In genomic region chr3:63343674-63344073, GRCh38 we compare ENCODE assay signal across 8 cellular contexts.
DNase-seq lines count a peak whose midpoint lies in the region; ATAC-seq, FAIRE-seq and TF ChIP-seq lines count a peak whose summit lies in the region.

No MANE protein-coding gene starts in this region.

- H3K18ac ChIP-seq in H1 (ENCODE audit: extremely low read depth, low read length) = peak overlapping the region; percentile 72; the same call in 1 of the 2 replicates
- H3K18ac ChIP-seq in mesendoderm (ENCODE audit: low read length) = no peak overlapping the region

- FAIRE-seq in H1 (lab: Jason Lieb, UNC) = peak; percentile 90

- H3K23me2 ChIP-seq in H1 (ENCODE audit: low read depth, low read length) = no peaks in the 10 kb centered on the region

- ATAC-seq in GM18909 (IDR thresholded peaks at IDR 0.05; ENCODE audit: poor library complexity, unreplicated experiment) (peak; percentile 51), HG02588 (IDR thresholded peaks at IDR 0.05; ENCODE audit: unreplicated experiment) (no peak)

- no peak overlapping the region for H4K91ac ChIP-seq in H1 (replicated peaks; ENCODE audit: insufficient read length, low read length)

- H3K4me2 ChIP-seq in H1 (ENCODE audit: insufficient read depth in 1 of 2, low read depth in 2 of 2, low read length in 2 of 2) = peak overlapping the region; percentile 41 to 46
- H3K4me2 ChIP-seq in mesendoderm (ENCODE audit: low read length) = no peak overlapping the region

- H2BK15ac ChIP-seq in H1 (ENCODE audit: low read length) = no peak overlapping the region
- no peak overlapping the region for H2BK15ac ChIP-seq in mesendoderm (replicated peaks; ENCODE audit: low read depth)

- H2BK20ac ChIP-seq in H1 (ENCODE audit: low read length) = no peak overlapping the region; the same call in 1 of the 2 replicates

- H3K14ac ChIP-seq in H1 (ENCODE audit: insufficient read length) = no peak overlapping the region

- H3K9ac ChIP-seq in H1 (replicated peaks in 1 of 4; ENCODE audit: extremely low read depth in 1 of 4, low read depth in 3 of 4, low read length in 3 of 4) (no peak overlapping the region), mesendoderm (ENCODE audit: low read length) (no peak overlapping the region)

- peak; percentile 11 for DNase-seq in 8988T
- peak; percentile 77 to 96 (median 85) for DNase-seq in NCI-H1417 (lab: John Stamatoyannopoulos, UW)
- DNase-seq in SKM-1 treated with dmso at 0.1 percent for 144 hours (lab: John Stamatoyannopoulos, UW; ENCODE audit: unreplicated experiment) = peak; percentile 84
- peak in 1 of 2 experiments; percentile 60 for DNase-seq in H1 (ENCODE audit: low read depth in 1 of 2, low spot score in 2 of 2)
- DNase-seq in mesendoderm = peak; percentile 64
- peak; percentile 83 for DNase-seq in transverse colon

- CTCF ChIA-PET in H1 (lab: Charles Lee; ENCODE audit: partially characterized antibody) = interaction anchor here (0.6 to 1.2 kb wide), 8 partner anchors 9 to 849 kb away, joined by 3 read pairs; partner anchors contain the start of gene C3orf49

- H2AK5ac ChIP-seq in H1 (ENCODE audit: low read depth, low read length) (no peak overlapping the region), mesendoderm (ENCODE audit: low read length) (no peak overlapping the region)

- TF ChIP-seq CTCF in H1 (IDR thresholded peaks at IDR 0.05; ENCODE audit: control extremely low read depth in 1 of 3, insufficient read depth in 1 of 3, low read depth in 1 of 3, low read length in 3 of 3) (no peak), transverse colon (IDR thresholded peaks at IDR 0.05) (no peak)

- in situ Hi-C loops in transverse colon (cut with MboI; ENCODE audit: low pct_ligation_motif_present in 1 of 4, low pct_unique_long_range_greater_than_20kb in 1 of 4, low sequenced_read_pairs in 3 of 4) = no loop called here

- no peak overlapping the region for H4K8ac ChIP-seq in H1 (ENCODE audit: extremely low read depth, insufficient read depth, low read length)
- no peak overlapping the region for H4K8ac ChIP-seq in mesendoderm (ENCODE audit: low read depth, low read length)

- H2BK120ac ChIP-seq in H1 (replicated peaks; ENCODE audit: low read depth, low read length) = no peak overlapping the region
- H2BK120ac ChIP-seq in mesendoderm (ENCODE audit: low read depth, low read length) = no peak overlapping the region

- 19% methylated on average over 9 of the region's 9 CpGs; no CpG with 5 or more reads in 1 of the 2 experiments for WGBS in H1 (ENCODE audit: extremely low coverage in 1 of 2, insufficient coverage in 1 of 2, insufficient read length in 1 of 2, insufficient replicate concordance in 2 of 2, low coverage in 1 of 2, low lambda C conversion rate in 2 of 2, missing lambda C conversion rate in 1 of 2), 2 experiments
- WGBS in mesendoderm (ENCODE audit: extremely low coverage, insufficient coverage, low lambda C conversion rate) = no CpG with 5 or more reads among the region's 9 CpGs
- 3 to 4% methylated on average over 8 to 9 of the region's 9 CpGs for whole genome bisulfite sequencing in transverse colon (ENCODE audit: low coverage in 1 of 2), 2 donors

- TF ChIP-seq EP300 in H1 (IDR thresholded peaks at IDR 0.05; ENCODE audit: borderline replicate concordance in 1 of 2, low read depth in 2 of 2, low read length in 2 of 2) (no peak; a peak in 1 of 3 replicates), transverse colon (IDR thresholded peaks at IDR 0.05; ENCODE audit: low read depth) (no peak)

- H3K56ac ChIP-seq in H1 (replicated peaks; ENCODE audit: insufficient read length, low read depth, low read length) = no peak overlapping the region
- H3K56ac ChIP-seq in mesendoderm (ENCODE audit: low read length) = no peak overlapping the region

- H3K36me3 ChIP-seq in H1 (ENCODE audit: control insufficient read depth in 2 of 4, insufficient read depth in 4 of 4, low read length in 3 of 4) (no peaks in the 10 kb centered on the region), mesendoderm (ENCODE audit: control insufficient read depth, insufficient read depth, low read length) (no peaks in the 10 kb centered on the region), transverse colon (no peaks in the 10 kb centered on the region)

- H3K23ac ChIP-seq in H1 (ENCODE audit: insufficient read length) (no peak overlapping the region), mesendoderm (ENCODE audit: low read length) (no peak overlapping the region)

- H4K5ac ChIP-seq in H1 (ENCODE audit: insufficient read length, low read depth, low read length) (no peak overlapping the region), mesendoderm (ENCODE audit: low read length) (no peak overlapping the region)

- TF ChIP-seq POLR2A in H1 (IDR thresholded peaks at IDR 0.05; ENCODE audit: control extremely low read depth in 1 of 2, low read depth in 2 of 2, low read length in 2 of 2) (no peak), transverse colon (IDR thresholded peaks at IDR 0.05) (no peak)

- H2AFZ ChIP-seq in H1 (ENCODE audit: low read length) = no peak overlapping the region; the same call in 1 of the 2 replicates

- POLR2A ChIA-PET in H1 (lab: Charles Lee; ENCODE audit: partially characterized antibody) = interaction anchor here (1.4 kb wide), 1 partner anchor 40 kb away, joined by 3 read pairs; no protein-coding TSS in a partner anchor

- H3K4ac ChIP-seq in H1 (replicated peaks; ENCODE audit: insufficient read length, low read depth, low read length) (no peak overlapping the region), mesendoderm (ENCODE audit: low read depth, low read length) (no peak overlapping the region)

- no peak for TF ChIP-seq RAD21 in H1 (IDR thresholded peaks at IDR 0.05 in 1 of 2, conservative IDR thresholded peaks at IDR 0.05 in 1 of 2; ENCODE audit: low read depth in 2 of 2, low read length in 2 of 2)

- H3K9me3 ChIP-seq in H1 (ENCODE audit: insufficient read depth in 2 of 2, low read depth in 1 of 2, low read length in 1 of 2) = no peaks in the 10 kb centered on the region
- no peaks in the 10 kb centered on the region for H3K9me3 ChIP-seq in transverse colon

- H3K4me3 ChIP-seq in H1 (ENCODE audit: extremely low read depth in 1 of 4, insufficient read depth in 2 of 4, low read depth in 3 of 4, low read length in 4 of 4) = peak overlapping the region in 1 of 4 experiments; percentile 23; a peak in 1 of 8 replicates
- H3K4me3 ChIP-seq in mesendoderm (ENCODE audit: low read length) = no peak overlapping the region
- H3K4me3 ChIP-seq in transverse colon = no peak overlapping the region

- H3K79me2 ChIP-seq in H1 (ENCODE audit: control insufficient read depth in 1 of 2, insufficient read depth in 2 of 2, low read length in 2 of 2) = no peaks in the 10 kb centered on the region
- no peaks in the 10 kb centered on the region for H3K79me2 ChIP-seq in mesendoderm (ENCODE audit: control insufficient read depth, insufficient read depth, low read length)

- H3K27ac ChIP-seq in H1 (ENCODE audit: low read depth, low read length) = no peak overlapping the region
- no peak overlapping the region for H3K27ac ChIP-seq in mesendoderm (ENCODE audit: low read depth, low read length)
- H3K27ac ChIP-seq in transverse colon = no peak overlapping the region

- H2BK5ac ChIP-seq in H1 (ENCODE audit: low read depth, low read length) (peak overlapping the region; percentile 87; the same call in 1 of the 2 replicates), mesendoderm (ENCODE audit: low read length) (no peak overlapping the region)

- intact Hi-C loops in transverse colon (cut with DNase I; ENCODE audit: low total_unique reads) = no loop called here

- no peaks in the 10 kb centered on the region for H4K20me1 ChIP-seq in H1 (replicated peaks in 1 of 2; ENCODE audit: control insufficient read depth in 1 of 2, insufficient read depth in 2 of 2, low read length in 2 of 2)

- H3K79me1 ChIP-seq in H1 (ENCODE audit: low read depth, low read length) = no peaks in the 10 kb centered on the region
- H3K79me1 ChIP-seq in mesendoderm (ENCODE audit: low read length) = no peaks in the 10 kb centered on the region

- H2BK12ac ChIP-seq in H1 (ENCODE audit: low read depth, low read length) = peak overlapping the region; percentile 82; the same call in 1 of the 2 replicates

- H3K27me3 ChIP-seq in H1 (replicated peaks in 1 of 4; ENCODE audit: control insufficient read depth in 3 of 4, extremely low read depth in 1 of 4, insufficient read depth in 3 of 4, low read length in 3 of 4) (peaks cover 0 to under 1% (median 0%) of the 10 kb centered on the region in 4 experiments; a peak in 1 of 7 replicates), mesendoderm (ENCODE audit: insufficient read depth, low read length, poor library complexity) (no peaks in the 10 kb centered on the region), transverse colon (no peaks in the 10 kb centered on the region)

- H3K4me1 ChIP-seq in H1 (replicated peaks in 1 of 4; ENCODE audit: control insufficient read depth in 3 of 4, insufficient read depth in 4 of 4, low read length in 3 of 4) = peaks cover 0 to 18% (median 10%) of the 10 kb centered on the region in 4 experiments
- H3K4me1 ChIP-seq in mesendoderm (ENCODE audit: control insufficient read depth, low read depth, low read length) = peaks cover 11% of the 10 kb centered on the region
- peaks cover 3 to 10% (median 8%) of the 10 kb centered on the region in 4 donors for H3K4me1 ChIP-seq in transverse colon

TF ChIP-seq in H1, 55 proteins besides CTCF, POLR2A, EP300 and RAD21:
- peak; percentile 63; the same call in 1 of the 2 replicates for TF ChIP-seq JUND (IDR thresholded peaks at IDR 0.05; ENCODE audit: low read length)
- TF ChIP-seq SP2 (IDR thresholded peaks at IDR 0.05; ENCODE audit: low read length) = no peak
- no peak for TF ChIP-seq POLR2AphosphoS5 (IDR thresholded peaks at IDR 0.05; ENCODE audit: low read depth, low read length)
- peak; percentile 14 for TF ChIP-seq ASH2L (IDR thresholded peaks at IDR 0.05; ENCODE audit: low read length)
- peak; percentile 46; the same call in 1 of the 2 replicates for TF ChIP-seq CEBPB (IDR thresholded peaks at IDR 0.05; ENCODE audit: low read depth, low read length)
- 0 out of 2 replicates have a peak, but pooled peaks have one; percentile 10 for TF ChIP-seq MAFK (IDR thresholded peaks at IDR 0.05; ENCODE audit: low read depth, low read length)
- peak; percentile 36 for TF ChIP-seq NANOG (IDR thresholded peaks at IDR 0.05; ENCODE audit: insufficient read depth, low read depth, low read length, poor library complexity, severe bottlenecking)
